8 cellular contexts compared by ENCODE assay signal in the genomic region with DNA sequence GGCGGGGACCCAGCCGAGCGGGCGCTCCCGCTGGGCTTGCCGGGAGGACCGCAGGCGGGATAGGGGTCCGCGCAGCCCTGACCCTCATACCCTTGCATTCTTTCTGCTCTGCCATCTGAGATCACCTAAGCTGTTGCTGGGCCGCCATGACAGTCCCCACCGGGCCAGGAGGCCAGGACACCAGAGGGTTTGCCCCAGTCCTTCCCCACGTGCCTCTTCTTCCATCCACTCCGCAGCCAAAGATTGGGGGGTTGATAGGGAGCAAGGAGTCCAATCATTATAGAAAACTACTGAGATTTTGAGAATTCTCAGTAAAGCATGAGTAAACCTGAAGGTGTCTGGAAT. TPM values are rescaled to one million over a fixed set of nuclear protein-coding genes. Genes with fewer than 3 reads are reported as not detected.
DNase-seq lines count a peak whose midpoint lies in the region; ATAC-seq and TF ChIP-seq lines count a peak whose summit lies in the region.

No MANE protein-coding gene starts in this region.

- H3K4me3 Mint-ChIP-seq in progenitor cell of endocrine pancreas (ENCODE audit: low read depth): peak overlapping the region; percentile 93

- DNase-seq in ELF-1 (ENCODE audit: low read depth, low spot score) (peak; percentile 43), NCI-H345 (lab: John Stamatoyannopoulos, UW) (peak; percentile 47), fibroblast of the aortic adventitia (ENCODE audit: low read depth) (no peak), progenitor cell of endocrine pancreas (ENCODE audit: low spot score, unreplicated experiment) (no peak), NCI-H226 (no peak), iPS-NIHi7 (ENCODE audit: extremely low spot score) (no peak)
- no peak for DNase-seq in activated CD4-positive, CD25-positive, alpha-beta regulatory T cell (lab: John Stamatoyannopoulos, UW)

- H3K4me3 ChIP-seq in fibroblast of the aortic adventitia (ENCODE audit: low read depth, low read length): peak overlapping the region; percentile 76

- H3K9me3 Mint-ChIP-seq in progenitor cell of endocrine pancreas (ENCODE audit: low read depth): no peaks in the 10 kb centered on the region

- TF ChIP-seq CTCF in fibroblast of the aortic adventitia (IDR thresholded peaks at IDR 0.05; ENCODE audit: insufficient read depth, low read length) (no peak), progenitor cell of endocrine pancreas (IDR thresholded peaks at IDR 0.05; ENCODE audit: unreplicated experiment) (no peak)

- peaks cover 39% of the 10 kb centered on the region for H3K4me1 Mint-ChIP-seq in progenitor cell of endocrine pancreas (ENCODE audit: low read depth)

- H3K27ac Mint-ChIP-seq in progenitor cell of endocrine pancreas: peak overlapping the region; percentile 96

- ATAC-seq in HG02884 (IDR thresholded peaks at IDR 0.05; ENCODE audit: unreplicated experiment): no peak

- no peaks in the 10 kb centered on the region for H3K27me3 Mint-ChIP-seq in progenitor cell of endocrine pancreas

- peaks cover 15% of the 10 kb centered on the region for H3K36me3 Mint-ChIP-seq in progenitor cell of endocrine pancreas (ENCODE audit: insufficient read depth)

RNA-seq across cellular contexts. Expression of a gene that starts 0.5 kb away (rescaled TPM):
- total RNA-seq in fibroblast of the aortic adventitia (ENCODE audit: low replicate concordance) (6.1 and 6.9 TPM in 2 replicates), progenitor cell of endocrine pancreas (45.1 and 46.3 TPM in 2 replicates)

Comparison
In these comparisons a context has a peak if more than half of its experiments do, and no peak if none do; other contexts are left out.
1. DNase-seq: peak in ELF-1 (single experiment) and NCI-H345 (single experiment); none in fibroblast of the aortic adventitia (single experiment), progenitor cell of endocrine pancreas (single experiment), NCI-H226 (single experiment), activated CD4-positive, CD25-positive, alpha-beta regulatory T cell (0 of 4) and iPS-NIHi7 (single experiment).